In the genomic region with DNA sequence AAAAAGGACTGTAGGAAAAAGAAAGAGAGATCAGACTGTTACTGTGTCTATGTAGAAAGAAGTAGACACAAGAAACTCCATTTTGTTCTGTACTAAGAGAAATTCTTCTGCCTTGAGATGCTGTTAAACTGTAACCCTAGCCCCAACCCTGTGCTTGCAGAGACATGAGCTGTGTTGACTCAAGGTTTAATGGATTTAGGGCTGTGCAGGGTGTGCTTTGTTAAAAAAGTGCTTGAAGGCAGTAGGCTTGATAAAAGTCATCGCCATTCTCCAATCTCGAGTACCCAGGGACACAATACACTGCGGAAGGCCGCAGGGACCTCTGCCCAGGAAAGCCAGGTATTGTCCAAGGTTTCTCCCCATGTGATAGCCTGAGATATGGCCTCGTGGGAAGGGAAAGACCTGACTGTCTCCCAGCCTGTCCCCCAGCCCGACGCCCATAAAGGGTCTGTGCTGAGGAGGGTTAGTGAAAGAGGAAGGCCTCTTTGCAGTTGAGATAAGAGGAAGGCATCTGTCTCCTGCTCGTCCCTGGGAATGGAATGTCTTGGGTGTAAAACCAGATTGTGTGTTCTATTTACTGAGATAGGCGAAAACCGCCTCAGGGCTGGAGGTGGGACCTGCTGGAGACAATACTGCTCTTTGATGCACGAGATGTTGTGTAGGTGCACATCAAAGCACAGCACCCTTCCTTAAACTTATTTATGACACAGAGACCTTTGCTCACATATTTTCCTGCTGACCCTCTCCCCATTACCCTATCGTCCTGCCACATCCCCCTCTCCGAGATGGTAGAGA, we compare ENCODE assay signal across 5 cellular contexts. TPM values are rescaled to one million over a fixed set of nuclear protein-coding genes. Genes with fewer than 3 reads are reported as not detected.
A peak's percentile ranks its signal among the peaks of the same experiment; 100 is the strongest.
DNase-seq lines count a peak whose midpoint lies in the region; ATAC-seq and TF ChIP-seq lines count a peak whose summit lies in the region.
"Not testable (repeated sequence)": the region's sequence is repeated elsewhere in the genome, so short reads cannot be mapped to it uniquely, and the experiment has no call there.

No MANE protein-coding gene starts in this region.

- not testable (repeated sequence) for H3K56ac ChIP-seq in mesendoderm (ENCODE audit: low read length)

- not testable (repeated sequence) for H3K4ac ChIP-seq in mesendoderm (ENCODE audit: low read depth, low read length); trophoblast cell (ENCODE audit: low read depth, low read length)

- H3K18ac ChIP-seq in mesendoderm (ENCODE audit: low read length); trophoblast cell (ENCODE audit: low read length): not testable (repeated sequence)

- DNase-seq in ELF-1 (ENCODE audit: low read depth, low spot score) = peak; percentile 95
- DNase-seq in RWPE2 (ENCODE audit: low spot score) = not testable (repeated sequence)
- DNase-seq in epithelial cell of prostate (ENCODE audit: low read depth, low spot score) = peak; percentile 67
- DNase-seq in mesendoderm = peak; percentile 66
- DNase-seq in trophoblast cell = peak; percentile 45 to 54

- WGBS in mesendoderm (ENCODE audit: extremely low coverage, insufficient coverage, low lambda C conversion rate) = no CpG with 5 or more reads among the region's 13 CpGs
- no CpG with 5 or more reads among the region's 13 CpGs for WGBS in trophoblast cell (ENCODE audit: extremely low coverage, insufficient coverage, insufficient read length)

- H3K14ac ChIP-seq in trophoblast cell (ENCODE audit: low read length) = not testable (repeated sequence)

- not testable (repeated sequence) for H4K12ac ChIP-seq in trophoblast cell (ENCODE audit: low read depth, low read length)

- H4K91ac ChIP-seq in trophoblast cell (ENCODE audit: low read depth, low read length) = not testable (repeated sequence)

- H3K79me2 ChIP-seq in mesendoderm (ENCODE audit: control insufficient read depth, insufficient read depth, low read length); trophoblast cell (ENCODE audit: control insufficient read depth, insufficient read depth, low read length, poor library complexity): not testable (repeated sequence)

- not testable (repeated sequence) for H2BK120ac ChIP-seq in mesendoderm (ENCODE audit: low read depth, low read length)
- H2BK120ac ChIP-seq in trophoblast cell (ENCODE audit: insufficient read depth, low read length, poor library complexity) = peak overlapping the region; percentile 55

- H3K9ac ChIP-seq in mesendoderm (ENCODE audit: low read length); trophoblast cell (ENCODE audit: low read length): not testable (repeated sequence)

- H2BK15ac ChIP-seq in mesendoderm (replicated peaks; ENCODE audit: low read depth) = not testable (repeated sequence)

- H3K4me1 ChIP-seq in RWPE2 (ENCODE audit: insufficient read depth, poor library complexity, severe bottlenecking); mesendoderm (ENCODE audit: control insufficient read depth, low read depth, low read length): not testable (repeated sequence)
- H3K4me1 ChIP-seq in trophoblast cell (ENCODE audit: control insufficient read depth in 1 of 2, insufficient read depth in 2 of 2, low read length in 2 of 2) = peaks cover 13 to 25% of the 10 kb centered on the region in 2 experiments

- not testable (repeated sequence) for H2AK5ac ChIP-seq in mesendoderm (ENCODE audit: low read length); trophoblast cell (ENCODE audit: low read length)

- not testable (repeated sequence) for H2BK5ac ChIP-seq in mesendoderm (ENCODE audit: low read length); trophoblast cell (ENCODE audit: low read depth, low read length, poor library complexity)

- not testable (repeated sequence) for H3K27me3 ChIP-seq in RWPE2 (ENCODE audit: insufficient read depth, poor library complexity, severe bottlenecking); mesendoderm (ENCODE audit: insufficient read depth, low read length, poor library complexity); trophoblast cell (ENCODE audit: insufficient read depth, low read length)

- not testable (repeated sequence) for H2BK12ac ChIP-seq in trophoblast cell (ENCODE audit: low read length)

- H3K79me1 ChIP-seq in mesendoderm (ENCODE audit: low read length); trophoblast cell (ENCODE audit: low read length): not testable (repeated sequence)

- H3K4me3 ChIP-seq in RWPE2 (ENCODE audit: severe bottlenecking); mesendoderm (ENCODE audit: low read length); trophoblast cell (ENCODE audit: low read depth, low read length): not testable (repeated sequence)

- H3K23ac ChIP-seq in mesendoderm (ENCODE audit: low read length); trophoblast cell (ENCODE audit: low read length): not testable (repeated sequence)

- H3K9me3 ChIP-seq in RWPE2 (ENCODE audit: severe bottlenecking); trophoblast cell (ENCODE audit: insufficient read depth, low read depth, low read length): not testable (repeated sequence)

- H3K27ac ChIP-seq in RWPE2 (ENCODE audit: poor library complexity, severe bottlenecking) (peak overlapping the region; percentile 29), epithelial cell of prostate (peak overlapping the region; percentile 87), mesendoderm (ENCODE audit: low read depth, low read length) (peak overlapping the region; percentile 28), trophoblast cell (ENCODE audit: low read depth, low read length) (peak overlapping the region; percentile 74)

- TF ChIP-seq CTCF in RWPE2 (IDR thresholded peaks at IDR 0.05; ENCODE audit: poor library complexity, severe bottlenecking) = not testable (repeated sequence)

- H4K5ac ChIP-seq in mesendoderm (ENCODE audit: low read length) = not testable (repeated sequence)

- not testable (repeated sequence) for H2AFZ ChIP-seq in trophoblast cell (ENCODE audit: insufficient read depth, low read length, poor library complexity)

- not testable (repeated sequence) for ATAC-seq in RWPE2 (ENCODE audit: low read depth)

- H3K4me2 ChIP-seq in mesendoderm (ENCODE audit: low read length) = not testable (repeated sequence)
- H3K4me2 ChIP-seq in trophoblast cell (ENCODE audit: low read length) = peak overlapping the region; percentile 20

- H4K8ac ChIP-seq in mesendoderm (ENCODE audit: low read depth, low read length); trophoblast cell (ENCODE audit: low read depth, low read length): not testable (repeated sequence)

- H3K36me3 ChIP-seq in RWPE2 (ENCODE audit: low read depth) (peaks cover 60% of the 10 kb centered on the region), mesendoderm (ENCODE audit: control insufficient read depth, insufficient read depth, low read length) (peaks cover 19% of the 10 kb centered on the region), trophoblast cell (ENCODE audit: control insufficient read depth in 1 of 2, insufficient read depth in 2 of 2, low read length in 2 of 2) (peaks cover 49 to 57% of the 10 kb centered on the region in 2 experiments)

RNA-seq across cellular contexts. Expression of gene PTCD1, which starts 6.7 kb away (rescaled TPM):
- 5.1 TPM for polyA plus RNA-seq in mesendoderm (2013, experiment 1 of 2)
- 5.0 TPM for polyA plus RNA-seq in mesendoderm (2013, experiment 2 of 2)
- 3.7 and 4.0 TPM in 2 replicates for polyA plus RNA-seq in trophoblast cell (2013)

RNA-seq across cellular contexts. Expression of gene CPSF4, which starts 6.8 kb away (rescaled TPM):
- polyA plus RNA-seq in mesendoderm (2013, experiment 1 of 2) = 50.6 TPM
- 49.2 TPM for polyA plus RNA-seq in mesendoderm (2013, experiment 2 of 2)
- polyA plus RNA-seq in trophoblast cell (2013) = 61.2 and 66.0 TPM in 2 replicates

RNA-seq across cellular contexts. Expression of gene BUD31, which starts 23.2 kb away (rescaled TPM):
- 150 TPM for polyA plus RNA-seq in mesendoderm (2013, experiment 1 of 2)
- 161 TPM for polyA plus RNA-seq in mesendoderm (2013, experiment 2 of 2)
- 126 and 130 TPM in 2 replicates for polyA plus RNA-seq in trophoblast cell (2013)

RNA-seq across cellular contexts. Expression of gene PDAP1, which starts 23.5 kb away (rescaled TPM):
- polyA plus RNA-seq in mesendoderm (2013, experiment 1 of 2) = 160 TPM
- polyA plus RNA-seq in mesendoderm (2013, experiment 2 of 2) = 164 TPM
- 102 and 109 TPM in 2 replicates for polyA plus RNA-seq in trophoblast cell (2013)

RNA-seq across cellular contexts. Expression of gene ATP5MF, which starts 34.0 kb away (rescaled TPM):
- polyA plus RNA-seq in mesendoderm (2013, experiment 1 of 2) = 661 TPM
- 678 TPM for polyA plus RNA-seq in mesendoderm (2013, experiment 2 of 2)
- 482 and 489 TPM in 2 replicates for polyA plus RNA-seq in trophoblast cell (2013)

Comparison
In these comparisons a context has a peak if more than half of its experiments do, and no peak if none do; other contexts are left out.
1. H3K27ac ChIP-seq: peak in every context shown above with its lines; median percentile 87 in epithelial cell of prostate; 74 in trophoblast cell; 29 in RWPE2; 28 in mesendoderm.